Comparison of ENCODE assay signal across 9 cellular contexts in the genomic region with DNA sequence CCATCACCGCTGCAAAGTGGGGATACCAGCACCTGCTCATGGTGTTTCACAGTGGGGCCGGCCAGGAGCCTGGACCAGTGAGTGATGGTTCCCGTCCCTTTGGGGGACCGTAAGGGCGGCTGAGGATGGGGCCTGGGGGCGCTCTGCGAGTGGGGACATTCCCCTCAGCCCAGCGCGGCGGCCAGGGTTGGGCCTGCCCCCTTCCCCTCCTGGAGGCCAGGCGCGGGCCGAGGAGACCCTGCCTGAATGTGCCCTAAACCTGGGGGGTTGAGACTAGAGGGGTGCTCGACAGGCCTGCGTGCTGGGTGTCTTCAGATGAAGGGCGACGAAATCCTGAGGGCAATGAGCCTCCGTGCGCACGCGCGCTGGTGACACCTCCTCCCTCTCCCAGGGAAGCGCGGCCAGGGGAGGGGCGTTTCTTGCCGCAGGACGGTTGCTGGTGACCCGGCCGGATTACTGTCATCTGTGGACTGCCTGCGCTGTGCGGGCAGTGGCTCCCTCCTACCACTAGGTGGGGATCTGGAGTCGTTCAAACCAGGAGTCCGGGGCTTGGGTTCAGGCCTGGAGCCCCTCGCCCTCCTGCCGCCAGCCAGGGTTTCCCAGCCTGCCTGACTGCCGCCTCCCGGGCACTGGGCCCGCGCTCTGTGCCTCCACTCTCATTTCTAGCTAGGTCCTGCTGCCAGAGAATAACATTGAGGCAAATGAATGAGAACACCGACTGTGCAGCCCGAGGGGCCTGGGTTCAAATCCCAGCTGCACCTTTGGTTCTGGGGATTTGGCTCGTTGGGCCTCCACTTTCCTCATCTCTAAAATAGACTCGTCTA. TPM values are rescaled to one million over a fixed set of nuclear protein-coding genes. Genes with fewer than 3 reads are reported as not detected.
A peak's percentile ranks its signal among the peaks of the same experiment; 100 is the strongest.
DNase-seq lines count a peak whose midpoint lies in the region; ATAC-seq and TF ChIP-seq lines count a peak whose summit lies in the region.
"Had no signal": no experiment of that assay in that cellular context is flagged by ENCODE, and none has a peak within 500 bp of the region (broad histone marks: within the 10 kb centered on the region; RNA-seq: fewer than 3 reads in every experiment).

No MANE protein-coding gene starts in this region.

- no peaks in the 10 kb centered on the region for H3F3A ChIP-seq in DOHH2 (ENCODE audit: control insufficient read depth, insufficient read depth)

- H3K9me2 ChIP-seq in DOHH2 (replicated peaks; ENCODE audit: control insufficient read depth, low read length) = no peaks in the 10 kb centered on the region

- POLR2A ChIA-PET in activated CD8-positive, alpha-beta T cell treated with anti-CD3 and anti-CD28 coated beads, Interleukin-2, amount 10 ng/mL, durations not matched to agents 7 days and 5 days (lab: Charles Lee) = no interaction called here

- H3K4me3 ChIP-seq in DOHH2 (ENCODE audit: low read length) = no peak overlapping the region
- H3K4me3 ChIP-seq in mesodermal cell (ENCODE audit: extremely low read depth, insufficient read depth, low read length, poor library complexity, severe bottlenecking) = peak overlapping the region; percentile 8

- WGBS in mesodermal cell (ENCODE audit: insufficient coverage in 2 of 2), 2 experiments = 25 to 26% methylated on average over 24 to 33 of the region's 43 CpGs

- H3K4me2 ChIP-seq in DOHH2 (ENCODE audit: low read length) = no peak overlapping the region

- CTCF ChIA-PET in activated CD8-positive, alpha-beta T cell treated with anti-CD3 and anti-CD28 coated beads, Interleukin-2, amount 10 ng/mL, durations not matched to agents 7 days and 5 days (lab: Charles Lee) = interaction anchor here (0.7 to 2.7 kb wide), 5 partner anchors 11 to 693 kb away, joined by 3 to 6 read pairs (median 4); no protein-coding TSS in a partner anchor

- H3K4me1 ChIP-seq in DOHH2 (ENCODE audit: control insufficient read depth, low read length) (peaks cover 6% of the 10 kb centered on the region), mesodermal cell (ENCODE audit: control insufficient read depth, insufficient read depth, low read length, poor library complexity, severe bottlenecking) (no peaks in the 10 kb centered on the region)

- H3K36me3 ChIP-seq in DOHH2 (ENCODE audit: control insufficient read depth, low read length) (no peaks in the 10 kb centered on the region), mesodermal cell (ENCODE audit: control insufficient read depth, insufficient read depth, low read length) (no peaks in the 10 kb centered on the region)

- H3K27ac Mint-ChIP-seq in activated CD8-positive, alpha-beta T cell treated with anti-CD3 and anti-CD28 coated beads, Interleukin-2, amount 10 ng/mL, durations not matched to agents 7 days and 5 days = no peak overlapping the region
- H3K27ac Mint-ChIP-seq: activated naive CD8-positive, alpha-beta T cell had no signal

- TF ChIP-seq CTCF in DOHH2 (IDR thresholded peaks at IDR 0.05; ENCODE audit: low read depth, low read length, poor library complexity, severe bottlenecking) = peak; percentile 84

- DNase-seq in NCI-H774 (lab: John Stamatoyannopoulos, UW) (peak; percentile 83), erythroblast (lab: John Stamatoyannopoulos, UW) (peak; percentile 68 to 76)
- DNase-seq in activated CD8-positive, alpha-beta T cell treated with anti-CD3 and anti-CD28 coated beads, Interleukin-2, amount 10 ng/mL, durations not matched to agents 7 days and 5 days = peak; percentile 70
- peak; percentile 71 for DNase-seq in stimulated activated naive CD8-positive, alpha-beta T cell treated with anti-CD3 and anti-CD28 coated beads, Interleukin-15, Interleukin-2, amounts not matched to agents 100 U/mL and 50 U/mL, for 24 hours

- H3K27ac ChIP-seq in DOHH2 (ENCODE audit: low read depth, low read length) (no peak overlapping the region), mesodermal cell (ENCODE audit: low read depth, low read length, severe bottlenecking) (no peak overlapping the region)

- no peaks in the 10 kb centered on the region for H4K20me1 ChIP-seq in DOHH2 (ENCODE audit: control insufficient read depth, insufficient read depth, low read depth, low read length)

- no peaks in the 10 kb centered on the region for H3K9me3 Mint-ChIP-seq in activated CD8-positive, alpha-beta T cell treated with anti-CD3 and anti-CD28 coated beads, Interleukin-2, amount 10 ng/mL, durations not matched to agents 7 days and 5 days (ENCODE audit: insufficient read depth)

- no peaks in the 10 kb centered on the region for H3K4me1 Mint-ChIP-seq in activated CD8-positive, alpha-beta T cell treated with anti-CD3 and anti-CD28 coated beads, Interleukin-2, amount 10 ng/mL, durations not matched to agents 7 days and 5 days (ENCODE audit: low read depth)

- no peaks in the 10 kb centered on the region for H3K36me3 Mint-ChIP-seq in activated CD8-positive, alpha-beta T cell treated with anti-CD3 and anti-CD28 coated beads, Interleukin-2, amount 10 ng/mL, durations not matched to agents 7 days and 5 days (ENCODE audit: low read depth)
- H3K36me3 Mint-ChIP-seq: activated naive CD8-positive, alpha-beta T cell had no signal

- TF ChIP-seq POLR2A in erythroblast (IDR thresholded peaks at IDR 0.05; ENCODE audit: low read length) = no peak

- H3K9me3 ChIP-seq in DOHH2 (ENCODE audit: control insufficient read depth, insufficient read depth, low read length) (no peaks in the 10 kb centered on the region), mesodermal cell (ENCODE audit: control insufficient read depth, low read length) (no peaks in the 10 kb centered on the region)

- no peak overlapping the region for H3K4me3 Mint-ChIP-seq in activated CD8-positive, alpha-beta T cell treated with anti-CD3 and anti-CD28 coated beads, Interleukin-2, amount 10 ng/mL, durations not matched to agents 7 days and 5 days
- H3K4me3 Mint-ChIP-seq: activated naive CD8-positive, alpha-beta T cell had no signal

- H3K27me3 ChIP-seq in DOHH2 (ENCODE audit: control insufficient read depth, low read length) = peaks cover 11% of the 10 kb centered on the region

- ATAC-seq in HG03460 (IDR thresholded peaks at IDR 0.05; ENCODE audit: unreplicated experiment) (peak; percentile 40), GM21367 (IDR thresholded peaks at IDR 0.05; ENCODE audit: unreplicated experiment) (no peak)
- peak; percentile 50 for ATAC-seq in activated CD8-positive, alpha-beta T cell treated with anti-CD3 and anti-CD28 coated beads, Interleukin-2, amount 10 ng/mL, durations not matched to agents 7 days and 5 days
- ATAC-seq in stimulated activated naive CD8-positive, alpha-beta T cell treated with anti-CD3 and anti-CD28 coated beads, Interleukin-15, Interleukin-2, amounts not matched to agents 100 U/mL and 50 U/mL, for 24 hours = peak; percentile 53

- H3K79me2 ChIP-seq in DOHH2 (ENCODE audit: control insufficient read depth, low read length) = no peaks in the 10 kb centered on the region

- H3K27me3 Mint-ChIP-seq in activated CD8-positive, alpha-beta T cell treated with anti-CD3 and anti-CD28 coated beads, Interleukin-2, amount 10 ng/mL, durations not matched to agents 7 days and 5 days (ENCODE audit: low read depth) = peaks cover 35% of the 10 kb centered on the region

RNA-seq across cellular contexts. Expression of a gene that starts 17.1 kb away (rescaled TPM):
- not detected for total RNA-seq in activated CD8-positive, alpha-beta T cell treated with anti-CD3 and anti-CD28 coated beads, Interleukin-2, amount 10 ng/mL, durations not matched to agents 7 days and 5 days
- 15.1 TPM for polyA plus RNA-seq in mesodermal cell (2013, experiment 1 of 2)
- 11.4 TPM for polyA plus RNA-seq in mesodermal cell (2013, experiment 2 of 2)

RNA-seq across cellular contexts. Expression of a gene that starts 35.5 kb away (rescaled TPM):
- total RNA-seq in activated CD8-positive, alpha-beta T cell treated with anti-CD3 and anti-CD28 coated beads, Interleukin-2, amount 10 ng/mL, durations not matched to agents 7 days and 5 days = not detected
- polyA plus RNA-seq in mesodermal cell (2013, experiment 1 of 2) = 4.6 TPM
- polyA plus RNA-seq in mesodermal cell (2013, experiment 2 of 2) = 6.8 TPM
